17 cellular contexts compared by ENCODE assay signal in the genomic region with DNA sequence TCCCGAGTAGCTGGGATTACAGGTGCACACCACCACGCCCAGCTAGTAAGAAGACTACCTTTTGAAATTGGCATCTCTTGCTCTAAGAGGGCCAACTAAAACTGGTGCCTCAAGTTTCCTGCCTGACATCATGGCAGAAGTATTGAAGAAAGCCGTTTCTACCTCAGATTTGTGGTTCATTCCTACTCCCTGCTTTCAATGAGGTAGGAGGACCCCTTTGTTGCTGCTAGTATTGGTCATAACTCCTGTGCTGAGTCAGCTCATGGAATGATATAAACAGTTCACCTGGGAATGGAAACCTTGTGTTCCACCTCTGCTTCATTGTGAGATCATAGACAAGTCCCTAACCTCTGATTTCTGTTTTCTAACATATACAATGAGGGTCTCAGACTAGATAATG.
A peak's percentile ranks its signal among the peaks of the same experiment; 100 is the strongest.
DNase-seq lines count a peak whose midpoint lies in the region; ATAC-seq and TF ChIP-seq lines count a peak whose summit lies in the region.
"Had no signal": no experiment of that assay in that cellular context is flagged by ENCODE, and none has a peak within 500 bp of the region (broad histone marks: within the 10 kb centered on the region; RNA-seq: fewer than 3 reads in every experiment).

No MANE protein-coding gene starts in this region.

- H3K9me3 ChIP-seq in lower lobe of right lung = no peaks in the 10 kb centered on the region
- H3K9me3 ChIP-seq: SJCRH30, vagina had no signal

- TF ChIP-seq CTCF in activated CD8-positive, alpha-beta T cell treated with anti-CD3 and anti-CD28 coated beads for 36 hours (IDR thresholded peaks at IDR 0.05) = no peak
- TF ChIP-seq CTCF in HL-60 (IDR thresholded peaks at IDR 0.05; ENCODE audit: insufficient read depth, low read length) (no peak), mesothelial cell of epicardium (IDR thresholded peaks at IDR 0.05; ENCODE audit: unreplicated experiment) (no peak), lower lobe of right lung (IDR thresholded peaks at IDR 0.05) (no peak), GM10266 (IDR thresholded peaks at IDR 0.05; ENCODE audit: control insufficient read depth, insufficient read depth, low read depth, missing control alignments) (no peak)

- H3K36me3 ChIP-seq in lower lobe of right lung = no peaks in the 10 kb centered on the region
- H3K36me3 ChIP-seq: vagina had no signal

- ATAC-seq in activated CD8-positive, alpha-beta T cell treated with anti-CD3 and anti-CD28 coated beads for 36 hours = peak; percentile 50
- no peak for ATAC-seq in activated CD8-positive, alpha-beta T cell treated with anti-CD3 and anti-CD28 coated beads, Interleukin-2, amount 10 ng/mL, durations not matched to agents 7 days and 5 days
- ATAC-seq in activated naive CD8-positive, alpha-beta T cell treated with anti-CD3 and anti-CD28 coated beads, Interleukin-2, amount 50 U/mL, for 24 hours = peak; percentile 40
- no peak for ATAC-seq in lower lobe of right lung
- no peak for ATAC-seq in HG03439 (IDR thresholded peaks at IDR 0.05; ENCODE audit: unreplicated experiment)

- H3K27ac Mint-ChIP-seq in activated CD8-positive, alpha-beta T cell treated with anti-CD3 and anti-CD28 coated beads for 36 hours = peak overlapping the region; percentile 46
- no peak overlapping the region for H3K27ac Mint-ChIP-seq in activated CD8-positive, alpha-beta T cell treated with anti-CD3 and anti-CD28 coated beads, Interleukin-2, amount 10 ng/mL, durations not matched to agents 7 days and 5 days
- H3K27ac Mint-ChIP-seq in activated naive CD8-positive, alpha-beta T cell treated with anti-CD3 and anti-CD28 coated beads, Interleukin-2, amount 50 U/mL, for 24 hours = no peak overlapping the region
- H3K27ac Mint-ChIP-seq in mesothelial cell of epicardium = peak overlapping the region; percentile 26

- H3K4me3 ChIP-seq in HL-60 (replicated peaks; ENCODE audit: insufficient read depth, low read length) (no peak overlapping the region), lower lobe of right lung (no peak overlapping the region)
- H3K4me3 ChIP-seq: coronary artery, SJCRH30, vagina had no signal

- H3K27me3 Mint-ChIP-seq in activated CD8-positive, alpha-beta T cell treated with anti-CD3 and anti-CD28 coated beads for 36 hours = no peaks in the 10 kb centered on the region
- no peaks in the 10 kb centered on the region for H3K27me3 Mint-ChIP-seq in activated CD8-positive, alpha-beta T cell treated with anti-CD3 and anti-CD28 coated beads, Interleukin-2, amount 10 ng/mL, durations not matched to agents 7 days and 5 days (ENCODE audit: low read depth)
- no peaks in the 10 kb centered on the region for H3K27me3 Mint-ChIP-seq in activated naive CD8-positive, alpha-beta T cell treated with anti-CD3 and anti-CD28 coated beads, Interleukin-2, amount 50 U/mL, for 24 hours
- no peaks in the 10 kb centered on the region for H3K27me3 Mint-ChIP-seq in mesothelial cell of epicardium (ENCODE audit: low read depth)

- CTCF ChIA-PET in activated CD8-positive, alpha-beta T cell treated with anti-CD3 and anti-CD28 coated beads for 36 hours (lab: Charles Lee) = interaction anchor here (2.8 kb wide), 1 partner anchor 12 kb away, joined by 14 read pairs; no protein-coding TSS in a partner anchor
- CTCF ChIA-PET in activated CD8-positive, alpha-beta T cell treated with anti-CD3 and anti-CD28 coated beads, Interleukin-2, amount 10 ng/mL, durations not matched to agents 7 days and 5 days (lab: Charles Lee) = no interaction called here

- H3K4me1 ChIP-seq in lower lobe of right lung = no peaks in the 10 kb centered on the region

- H3K27ac ChIP-seq in HL-60 (replicated peaks) (peak overlapping the region; percentile 85; the same call in 1 of the 2 replicates), lower lobe of right lung (no peak overlapping the region)
- H3K27ac ChIP-seq: coronary artery, vagina had no signal

- POLR2A ChIA-PET in activated CD8-positive, alpha-beta T cell treated with anti-CD3 and anti-CD28 coated beads for 36 hours (lab: Charles Lee) = interaction anchor here (0.6 kb wide), 1 partner anchor 47 kb away, joined by 3 read pairs; no protein-coding TSS in a partner anchor
- POLR2A ChIA-PET in activated CD8-positive, alpha-beta T cell treated with anti-CD3 and anti-CD28 coated beads, Interleukin-2, amount 10 ng/mL, durations not matched to agents 7 days and 5 days (lab: Charles Lee) = no interaction called here

- DNase-seq in activated CD8-positive, alpha-beta T cell treated with anti-CD3 and anti-CD28 coated beads for 36 hours = no peak
- DNase-seq in activated CD8-positive, alpha-beta T cell treated with anti-CD3 and anti-CD28 coated beads, Interleukin-2, amount 10 ng/mL, durations not matched to agents 7 days and 5 days = no peak
- DNase-seq in HL-60 (ENCODE audit: low read depth in 1 of 2, low spot score in 1 of 2) (no peak), mesothelial cell of epicardium (ENCODE audit: low spot score in 2 of 2, unreplicated experiment in 2 of 2) (no peak), lower lobe of right lung (no peak), GM10266 (ENCODE audit: extremely low spot score) (no peak)
- DNase-seq in activated naive CD8-positive, alpha-beta T cell treated with anti-CD3 and anti-CD28 coated beads, Interleukin-2, amount 50 U/mL, for 24 hours = no peak
- DNase-seq: activated CD4-positive, CD25-positive, alpha-beta regulatory T cell treated with anti-CD3 and anti-CD28 coated beads, Interleukin-2, amount 50 U/mL, for 72 hours; aorta; GM23248; NCI-H1694; NCI-H446; SJCRH30; T-helper 9 cell had no signal

- H3K27me3 ChIP-seq in HL-60 (ENCODE audit: insufficient read depth, poor library complexity, severe bottlenecking) (no peaks in the 10 kb centered on the region), lower lobe of right lung (ENCODE audit: low read depth) (no peaks in the 10 kb centered on the region)
- H3K27me3 ChIP-seq: SJCRH30, vagina had no signal

- H3K4me1 Mint-ChIP-seq in activated CD8-positive, alpha-beta T cell treated with anti-CD3 and anti-CD28 coated beads for 36 hours (ENCODE audit: low read depth) = peaks cover 52% of the 10 kb centered on the region
- peaks cover 40% of the 10 kb centered on the region for H3K4me1 Mint-ChIP-seq in activated CD8-positive, alpha-beta T cell treated with anti-CD3 and anti-CD28 coated beads, Interleukin-2, amount 10 ng/mL, durations not matched to agents 7 days and 5 days (ENCODE audit: low read depth)
- peaks cover 62% of the 10 kb centered on the region for H3K4me1 Mint-ChIP-seq in activated naive CD8-positive, alpha-beta T cell treated with anti-CD3 and anti-CD28 coated beads, Interleukin-2, amount 50 U/mL, for 24 hours
- peaks cover 32% of the 10 kb centered on the region for H3K4me1 Mint-ChIP-seq in mesothelial cell of epicardium

- no peak overlapping the region for H3K4me3 Mint-ChIP-seq in activated CD8-positive, alpha-beta T cell treated with anti-CD3 and anti-CD28 coated beads for 36 hours
- H3K4me3 Mint-ChIP-seq in activated CD8-positive, alpha-beta T cell treated with anti-CD3 and anti-CD28 coated beads, Interleukin-2, amount 10 ng/mL, durations not matched to agents 7 days and 5 days = no peak overlapping the region
- no peak overlapping the region for H3K4me3 Mint-ChIP-seq in activated naive CD8-positive, alpha-beta T cell treated with anti-CD3 and anti-CD28 coated beads, Interleukin-2, amount 50 U/mL, for 24 hours
- no peak overlapping the region for H3K4me3 Mint-ChIP-seq in mesothelial cell of epicardium

- peaks cover 62% of the 10 kb centered on the region for H3K36me3 Mint-ChIP-seq in activated CD8-positive, alpha-beta T cell treated with anti-CD3 and anti-CD28 coated beads for 36 hours (ENCODE audit: low read depth)
- peaks cover 75% of the 10 kb centered on the region for H3K36me3 Mint-ChIP-seq in activated CD8-positive, alpha-beta T cell treated with anti-CD3 and anti-CD28 coated beads, Interleukin-2, amount 10 ng/mL, durations not matched to agents 7 days and 5 days (ENCODE audit: low read depth)
- peaks cover 74% of the 10 kb centered on the region for H3K36me3 Mint-ChIP-seq in activated naive CD8-positive, alpha-beta T cell treated with anti-CD3 and anti-CD28 coated beads, Interleukin-2, amount 50 U/mL, for 24 hours (ENCODE audit: low read depth)
- peaks cover 33% of the 10 kb centered on the region for H3K36me3 Mint-ChIP-seq in mesothelial cell of epicardium

- intact Hi-C loops in activated CD8-positive, alpha-beta T cell treated with anti-CD3 and anti-CD28 coated beads for 36 hours (cut with micrococcal nuclease) = no loop called here
- intact Hi-C loops in lower lobe of right lung (cut with DNase I) = no loop called here

- H3K9me3 Mint-ChIP-seq in activated CD8-positive, alpha-beta T cell treated with anti-CD3 and anti-CD28 coated beads for 36 hours = no peaks in the 10 kb centered on the region
- H3K9me3 Mint-ChIP-seq in activated CD8-positive, alpha-beta T cell treated with anti-CD3 and anti-CD28 coated beads, Interleukin-2, amount 10 ng/mL, durations not matched to agents 7 days and 5 days (ENCODE audit: insufficient read depth) = no peaks in the 10 kb centered on the region
- no peaks in the 10 kb centered on the region for H3K9me3 Mint-ChIP-seq in activated naive CD8-positive, alpha-beta T cell treated with anti-CD3 and anti-CD28 coated beads, Interleukin-2, amount 50 U/mL, for 24 hours
- peaks cover 18% of the 10 kb centered on the region for H3K9me3 Mint-ChIP-seq in mesothelial cell of epicardium

Comparison
In these comparisons a context has a peak if more than half of its experiments do, and no peak if none do; other contexts are left out.
1. ATAC-seq: peak in activated CD8-positive, alpha-beta T cell treated with anti-CD3 and anti-CD28 coated beads for 36 hours (single experiment) and activated naive CD8-positive, alpha-beta T cell treated with anti-CD3 and anti-CD28 coated beads, Interleukin-2, amount 50 U/mL, for 24 hours (single experiment); none in activated CD8-positive, alpha-beta T cell treated with anti-CD3 and anti-CD28 coated beads, Interleukin-2, amount 10 ng/mL, durations not matched to agents 7 days and 5 days (single experiment), lower lobe of right lung (0 of 2) and HG03439 (single experiment).
2. H3K27ac Mint-ChIP-seq: peak in activated CD8-positive, alpha-beta T cell treated with anti-CD3 and anti-CD28 coated beads for 36 hours (single experiment) and mesothelial cell of epicardium (single experiment); none in activated CD8-positive, alpha-beta T cell treated with anti-CD3 and anti-CD28 coated beads, Interleukin-2, amount 10 ng/mL, durations not matched to agents 7 days and 5 days (single experiment) and activated naive CD8-positive, alpha-beta T cell treated with anti-CD3 and anti-CD28 coated beads, Interleukin-2, amount 50 U/mL, for 24 hours (single experiment).